Comparison of ENCODE assay signal across 1 cellular context in the genomic region with DNA sequence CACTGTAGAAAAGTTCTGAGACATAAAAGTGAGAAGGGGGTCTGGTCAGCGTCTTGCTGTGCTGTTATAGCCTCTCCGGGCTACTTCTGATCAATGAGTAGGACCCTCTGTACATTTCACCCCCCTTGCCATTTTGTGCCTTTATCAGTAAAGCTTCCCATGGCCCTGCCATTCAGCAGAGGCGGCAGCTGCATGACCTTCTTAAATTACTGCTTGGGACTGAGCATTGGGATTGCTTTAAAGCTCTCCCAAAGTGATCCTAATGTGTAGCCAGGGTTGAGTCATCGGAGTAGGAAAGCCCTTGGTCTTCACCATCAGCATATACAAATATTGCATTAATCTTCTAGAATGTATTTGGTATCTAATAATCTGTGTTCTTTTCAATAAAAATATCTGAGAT.
TF ChIP-seq lines count a peak whose summit lies in the region.

No MANE protein-coding gene starts in this region.

TF ChIP-seq in IMR-90, 13 proteins besides CTCF, POLR2A, EP300 and RAD21 (continued from another document):
- no peak for TF ChIP-seq USF2 (IDR thresholded peaks at IDR 0.05; ENCODE audit: low read depth, low read length)
- TF ChIP-seq SMC3 (IDR thresholded peaks at IDR 0.05; ENCODE audit: low read depth, low read length), result no peak
- TF ChIP-seq MAFK (IDR thresholded peaks at IDR 0.05; ENCODE audit: low read depth, low read length), result no peak
- TF ChIP-seq RFX5 (IDR thresholded peaks at IDR 0.05; ENCODE audit: low read depth, low read length), result no peak
